14 cellular contexts compared by ENCODE assay signal in the genomic region with DNA sequence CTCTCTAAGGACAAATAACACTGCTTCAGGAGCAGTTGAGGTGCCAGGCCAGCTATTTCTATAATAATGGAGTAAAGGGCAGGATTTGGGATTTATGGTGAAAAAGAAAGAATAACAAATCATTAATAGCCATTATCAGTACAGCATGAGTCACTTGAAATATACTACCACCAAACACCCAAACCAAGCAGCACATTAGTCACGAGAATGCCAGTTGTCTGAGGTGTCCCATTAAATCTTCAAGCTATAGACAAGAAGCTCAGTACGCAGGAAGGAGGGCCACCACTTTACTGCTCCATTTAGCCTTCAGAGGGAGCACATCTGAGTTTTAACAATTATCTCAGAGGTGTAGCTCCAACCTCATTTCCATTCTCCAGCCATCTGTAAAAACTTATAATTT.
"Had no signal": no experiment of that assay in that cellular context is flagged by ENCODE, and none has a peak within 500 bp of the region (broad histone marks: within the 10 kb centered on the region; RNA-seq: fewer than 3 reads in every experiment).

No MANE protein-coding gene starts in this region.

- H3K4me3 ChIP-seq: colonic mucosa, esophagus muscularis mucosa, thoracic aorta, upper lobe of right lung had no signal

- ATAC-seq: left ventricle myocardium superior; natural killer cell treated with Interleukin-12 subunit alpha and Interleukin-12 subunit beta and Interleukin-15 and Interleukin-18, amount 100 ng/mL, for 72 hours; stimulated activated effector memory CD8-positive, alpha-beta T cell treated with anti-CD3 and anti-CD28 coated beads, Interleukin-12 subunit alpha, Interleukin-12 subunit beta, amount 100 ng/mL, for 72 hours; upper lobe of right lung had no signal

- H3K27me3 ChIP-seq: colonic mucosa, esophagus muscularis mucosa, upper lobe of right lung had no signal

- DNase-seq: activated CD4-positive, alpha-beta T cell treated with anti-CD3 and anti-CD28 coated beads for 1 hour; activated CD4-positive, alpha-beta T cell treated with anti-CD3 and anti-CD28 coated beads, Interleukin-2, amount 50 U/mL, for 48 hours; activated naive CD4-positive, alpha-beta T cell treated with anti-CD3 and anti-CD28 coated beads for 36 hours; central memory CD4-positive, alpha-beta T cell; colonic mucosa; hypothalamus; left ventricle myocardium superior; mesenchymal stem cell; nucleus accumbens; upper lobe of right lung had no signal

- H3K9me3 ChIP-seq: colonic mucosa, esophagus muscularis mucosa, thoracic aorta, upper lobe of right lung had no signal

- H3K4me1 ChIP-seq: colonic mucosa, esophagus muscularis mucosa, upper lobe of right lung had no signal

- H3K36me3 ChIP-seq: colonic mucosa, esophagus muscularis mucosa, thoracic aorta, upper lobe of right lung had no signal

- H3K27ac ChIP-seq: colonic mucosa, esophagus muscularis mucosa, thoracic aorta, upper lobe of right lung had no signal
